In the genomic region with DNA sequence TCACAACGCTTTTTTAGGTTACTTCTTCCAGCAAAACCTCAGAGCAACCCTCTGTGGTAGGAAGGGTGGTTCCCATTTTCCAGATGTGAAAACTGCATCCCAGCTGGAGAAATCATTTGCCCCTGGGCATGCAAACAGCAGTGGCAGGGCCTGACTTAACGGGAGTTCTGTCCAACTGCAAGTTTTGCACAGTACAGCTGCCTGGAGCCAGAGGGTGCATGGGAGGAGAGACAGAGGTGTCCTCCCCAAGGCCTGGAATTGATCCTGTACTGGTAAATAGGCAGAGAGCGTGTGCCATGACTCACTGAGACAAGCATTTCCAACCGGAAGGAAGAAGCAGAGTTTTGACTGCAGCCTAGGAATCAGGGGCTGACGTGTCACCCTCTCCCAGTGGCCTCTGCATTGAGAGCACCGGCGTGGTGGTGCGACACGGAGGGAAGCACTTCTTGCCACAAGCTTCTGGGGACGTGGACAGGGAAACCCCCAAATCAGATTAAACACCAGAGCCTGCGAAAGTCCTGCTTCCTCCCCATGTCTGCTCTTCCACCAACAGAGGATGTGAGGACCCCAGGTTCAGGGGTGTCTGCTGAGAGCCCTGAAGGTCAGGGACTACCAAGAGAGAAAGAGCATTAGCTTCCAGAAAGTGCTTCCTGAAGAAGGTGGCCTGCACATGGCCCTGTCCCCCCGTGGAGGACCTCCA, we compare ENCODE assay signal across 21 cellular contexts. TPM values are rescaled to one million over a fixed set of nuclear protein-coding genes. Genes with fewer than 3 reads are reported as not detected.
A peak's percentile ranks its signal among the peaks of the same experiment; 100 is the strongest.
DNase-seq lines count a peak whose midpoint lies in the region; ATAC-seq, FAIRE-seq and TF ChIP-seq lines count a peak whose summit lies in the region.
"Had no signal": no experiment of that assay in that cellular context is flagged by ENCODE, and none has a peak within 500 bp of the region (broad histone marks: within the 10 kb centered on the region; RNA-seq: fewer than 3 reads in every experiment).

No MANE protein-coding gene starts in this region.

- intact Hi-C loops in thyroid gland (cut with DNase I) = no loop called here

- ATAC-seq in HG03571 (IDR thresholded peaks at IDR 0.05; ENCODE audit: unreplicated experiment) = no peak

- H2BK12ac ChIP-seq in trophoblast cell (ENCODE audit: low read length) = no peak overlapping the region

- H3K4me3 ChIP-seq in esophagus (ENCODE audit: low read depth in 1 of 2, low read length in 2 of 2) (no peak overlapping the region), trophoblast cell (ENCODE audit: low read depth, low read length) (no peak overlapping the region), thyroid gland (replicated peaks in 1 of 3) (no peak overlapping the region)
- H3K4me3 ChIP-seq: BLaER1 treated with 17β-estradiol and CSF1 and Interleukin-3, amounts not matched to agents 10 nM and 100 nM; right lobe of liver; SK-N-MC; transverse colon had no signal

- H3K14ac ChIP-seq in trophoblast cell (ENCODE audit: low read length) = no peak overlapping the region

- H3K36me3 ChIP-seq in esophagus (ENCODE audit: control insufficient read depth in 2 of 2, insufficient read depth in 2 of 2, low read length in 1 of 2) (no peaks in the 10 kb centered on the region), trophoblast cell (ENCODE audit: control insufficient read depth in 1 of 2, insufficient read depth in 2 of 2, low read length in 2 of 2) (no peaks in the 10 kb centered on the region), thyroid gland (no peaks in the 10 kb centered on the region)
- H3K36me3 ChIP-seq: BLaER1 treated with 17β-estradiol and CSF1 and Interleukin-3, amounts not matched to agents 10 nM and 100 nM; right lobe of liver; transverse colon had no signal

- no peak overlapping the region for H2AK5ac ChIP-seq in trophoblast cell (ENCODE audit: low read length)

- 58% methylated on average over 12 of the region's 12 CpGs for WGBS in esophagus, 2 donors
- WGBS in trophoblast cell (ENCODE audit: extremely low coverage, insufficient coverage, insufficient read length) = no CpG with 5 or more reads among the region's 12 CpGs
- WGBS in thyroid gland, 2 donors = 82 to 85% methylated on average over 11 to 12 of the region's 12 CpGs

- no peaks in the 10 kb centered on the region for H3K9me3 ChIP-seq in esophagus (ENCODE audit: control insufficient read depth in 2 of 2, insufficient read depth in 1 of 2, low read depth in 1 of 2, low read length in 1 of 2)
- H3K9me3 ChIP-seq in trophoblast cell (ENCODE audit: insufficient read depth, low read depth, low read length) = no peaks in the 10 kb centered on the region
- no peaks in the 10 kb centered on the region for H3K9me3 ChIP-seq in thyroid gland
- H3K9me3 ChIP-seq: right lobe of liver had no signal

- no peaks in the 10 kb centered on the region for H3K79me1 ChIP-seq in trophoblast cell (ENCODE audit: low read length)

- no peak overlapping the region for H3K18ac ChIP-seq in trophoblast cell (ENCODE audit: low read length)

- no peak for FAIRE-seq in RCC 7860 (lab: Jason Lieb, UNC)
- FAIRE-seq: H1 had no signal

- no peak overlapping the region for H2BK5ac ChIP-seq in trophoblast cell (ENCODE audit: low read depth, low read length, poor library complexity)

- no peak overlapping the region for H2AFZ ChIP-seq in trophoblast cell (ENCODE audit: insufficient read depth, low read length, poor library complexity)

- H3K79me2 ChIP-seq in trophoblast cell (ENCODE audit: control insufficient read depth, insufficient read depth, low read length, poor library complexity) = no peaks in the 10 kb centered on the region

- no peak for TF ChIP-seq CTCF in thyroid gland (IDR thresholded peaks at IDR 0.05)

- H3K4me2 ChIP-seq in trophoblast cell (ENCODE audit: low read length) = no peak overlapping the region

- H3K27ac ChIP-seq in esophagus (ENCODE audit: low read depth in 2 of 2, low read length in 1 of 2) (peak overlapping the region; percentile 56 to 81), trophoblast cell (ENCODE audit: low read depth, low read length) (no peak overlapping the region), thyroid gland (no peak overlapping the region)
- H3K27ac ChIP-seq: BLaER1 treated with 17β-estradiol and CSF1 and Interleukin-3, amounts not matched to agents 10 nM and 100 nM; right lobe of liver; SK-N-MC; transverse colon had no signal

- TF ChIP-seq POLR2A in thyroid gland (IDR thresholded peaks at IDR 0.05) = no peak

- peaks cover 0 to 16% of the 10 kb centered on the region in 2 donors for H3K4me1 ChIP-seq in esophagus (ENCODE audit: control insufficient read depth in 2 of 2, insufficient read depth in 2 of 2, low read length in 1 of 2)
- H3K4me1 ChIP-seq in trophoblast cell (ENCODE audit: control insufficient read depth in 1 of 2, insufficient read depth in 2 of 2, low read length in 2 of 2) = no peaks in the 10 kb centered on the region
- H3K4me1 ChIP-seq in thyroid gland = no peaks in the 10 kb centered on the region
- H3K4me1 ChIP-seq: transverse colon had no signal

- no peak overlapping the region for H4K8ac ChIP-seq in trophoblast cell (ENCODE audit: low read depth, low read length)

- DNase-seq in ELR (ENCODE audit: low read depth) (peak; percentile 90), RKO (ENCODE audit: low spot score) (peak; percentile 48), trophoblast cell (peak; percentile 64 to 70), RCC 7860 (ENCODE audit: low spot score) (no peak), thyroid gland (no peak), retina (no peak)
- DNase-seq: activated gamma-delta T cell treated with Interleukin-2 at 50 U/mL for 16 hours; DMS153; mesenchymal stem cell; NCI-H1417; NCI-H226; nephron progenitor cell; right lobe of liver; stimulated activated CD4-positive, alpha-beta T cell treated with anti-CD3 and anti-CD28 coated beads, Interleukin-4, amount 100 ng/mL, for 24 hours; transverse colon had no signal

- no peak overlapping the region for H3K23ac ChIP-seq in trophoblast cell (ENCODE audit: low read length)

- H4K91ac ChIP-seq in trophoblast cell (ENCODE audit: low read depth, low read length) = no peak overlapping the region

- H3K4ac ChIP-seq in trophoblast cell (ENCODE audit: low read depth, low read length) = no peak overlapping the region

- H2BK120ac ChIP-seq in trophoblast cell (ENCODE audit: insufficient read depth, low read length, poor library complexity) = no peak overlapping the region

- H4K12ac ChIP-seq in trophoblast cell (ENCODE audit: low read depth, low read length) = no peak overlapping the region

- no peak overlapping the region for H3K9ac ChIP-seq in trophoblast cell (ENCODE audit: low read length)
- H3K9ac ChIP-seq: BLaER1 treated with 17β-estradiol and CSF1 and Interleukin-3, amounts not matched to agents 10 nM and 100 nM had no signal

- H3K27me3 ChIP-seq in esophagus (ENCODE audit: control insufficient read depth in 1 of 2, insufficient read depth in 2 of 2, low read length in 2 of 2) = no peaks in the 10 kb centered on the region
- H3K27me3 ChIP-seq in trophoblast cell (ENCODE audit: insufficient read depth, low read length) = no peaks in the 10 kb centered on the region
- H3K27me3 ChIP-seq in thyroid gland = no peaks in the 10 kb centered on the region
- H3K27me3 ChIP-seq: BLaER1 treated with 17β-estradiol and CSF1 and Interleukin-3, amounts not matched to agents 10 nM and 100 nM; right lobe of liver; transverse colon had no signal

RNA-seq across cellular contexts. Expression of a gene that starts 19.0 kb away (rescaled TPM):
- not detected for polyA plus RNA-seq in esophagus
- polyA plus RNA-seq in trophoblast cell (2013) = 0.03 TPM in 2 replicates
- not detected for total RNA-seq in thyroid gland
- total RNA-seq: activated CD8-positive, alpha-beta memory T cell treated with anti-CD3 and anti-CD28 coated beads for 36 hours; H1; transverse colon had no signal
- polyA plus RNA-seq: H1 had no signal

RNA-seq across cellular contexts. Expression of a gene that starts 33.0 kb away (rescaled TPM):
- polyA plus RNA-seq in esophagus = not detected
- polyA plus RNA-seq in trophoblast cell (2013) = not detected in 2 replicates
- total RNA-seq in thyroid gland = not detected
- total RNA-seq: activated CD8-positive, alpha-beta memory T cell treated with anti-CD3 and anti-CD28 coated beads for 36 hours; H1; transverse colon had no signal
- polyA plus RNA-seq: H1 had no signal

RNA-seq across cellular contexts. Expression of a gene that starts 39.0 kb away (rescaled TPM):
- under 1 TPM; 0.10 to 0.16 TPM for polyA plus RNA-seq in esophagus
- polyA plus RNA-seq in trophoblast cell (2013) = 0.57 and 0.78 TPM in 2 replicates
- 1 to 10 TPM; 1.3 to 6.6 (median 2.9) TPM for total RNA-seq in thyroid gland
- total RNA-seq: activated CD8-positive, alpha-beta memory T cell treated with anti-CD3 and anti-CD28 coated beads for 36 hours had no signal

Comparison
In these comparisons a context has a peak if more than half of its experiments do, and no peak if none do; other contexts are left out.
1. DNase-seq: peak in ELR (single experiment), RKO (single experiment) and trophoblast cell (2 of 2); none in RCC 7860 (single experiment), thyroid gland (0 of 2) and retina (single experiment).
2. H3K27ac ChIP-seq: peak in esophagus (2 of 2); none in trophoblast cell (single experiment) and thyroid gland (0 of 3).